Comparison of ENCODE assay signal across 32 cellular contexts in the genomic region with DNA sequence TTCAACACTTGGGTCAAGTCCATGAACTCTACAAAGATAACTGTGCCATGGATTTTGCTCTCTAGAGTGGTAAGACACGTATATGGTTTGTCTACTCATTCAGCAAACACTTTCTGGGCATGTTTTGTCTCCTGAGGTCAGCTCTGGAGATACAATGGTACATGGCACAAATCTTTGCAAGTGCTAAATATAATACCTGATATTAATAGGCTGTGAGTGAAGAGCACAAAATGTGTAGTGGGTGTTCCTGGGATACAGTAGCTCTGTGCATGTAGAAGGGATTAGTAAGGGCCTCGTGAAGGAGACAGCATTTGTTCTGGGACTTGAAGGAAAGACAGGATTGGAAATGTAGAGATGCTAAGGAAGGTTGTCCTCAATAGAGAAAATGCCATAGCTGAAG.
"Had no signal": no experiment of that assay in that cellular context is flagged by ENCODE, and none has a peak within 500 bp of the region (broad histone marks: within the 10 kb centered on the region; RNA-seq: fewer than 3 reads in every experiment).

No MANE protein-coding gene starts in this region.

- H3K9me3 Mint-ChIP-seq: activated CD4-positive, alpha-beta memory T cell treated with anti-CD3 and anti-CD28 coated beads for 36 hours; activated CD4-positive, alpha-beta T cell treated with anti-CD3 and anti-CD28 coated beads, Interleukin-2, amount 10 ng/mL, durations not matched to agents 24 days and 14 days; activated naive CD4-positive, alpha-beta T cell treated with anti-CD3 and anti-CD28 coated beads, Interleukin-2, amount 10 ng/mL, durations not matched to agents 7 days and 5 days; activated naive CD4-positive, alpha-beta T cell treated with anti-CD3 and anti-CD28 coated beads, Interleukin-2, amount 50 U/mL, for 72 hours; activated naive CD8-positive, alpha-beta T cell treated with anti-CD3 and anti-CD28 coated beads, Interleukin-2, amount 10 ng/mL, durations not matched to agents 7 days and 5 days; activated T-cell treated with anti-CD3 and anti-CD28 coated beads, Interleukin-2, amount 50 U/mL, for 72 hours; brain; central memory CD8-positive, alpha-beta T cell; effector memory CD8-positive, alpha-beta T cell; T-helper 2 cell treated with Interferon-gamma antibody and Interleukin-4, amounts not matched to agents 5 μg/mL and 100 μg/mL, for 36 hours had no signal

- H3K4me3 Mint-ChIP-seq: activated CD4-positive, alpha-beta memory T cell treated with anti-CD3 and anti-CD28 coated beads for 36 hours; activated CD4-positive, alpha-beta T cell treated with anti-CD3 and anti-CD28 coated beads for 36 hours; activated CD4-positive, alpha-beta T cell treated with anti-CD3 and anti-CD28 coated beads, Interleukin-2, amount 10 ng/mL, durations not matched to agents 24 days and 14 days; activated CD8-positive, alpha-beta memory T cell treated with anti-CD3 and anti-CD28 coated beads, Interleukin-2, amount 10 ng/mL, durations not matched to agents 7 days and 5 days; activated CD8-positive, alpha-beta T cell treated with anti-CD3 and anti-CD28 coated beads, Interleukin-2, amount 10 ng/mL, durations not matched to agents 7 days and 5 days; activated naive CD4-positive, alpha-beta T cell treated with anti-CD3 and anti-CD28 coated beads, Interleukin-2, amount 10 ng/mL, durations not matched to agents 7 days and 5 days; activated naive CD8-positive, alpha-beta T cell treated with anti-CD3 and anti-CD28 coated beads, Interleukin-2, amount 10 ng/mL, durations not matched to agents 7 days and 5 days; activated T-cell treated with anti-CD3 and anti-CD28 coated beads, Interleukin-2, amount 50 U/mL, for 72 hours; brain; central memory CD8-positive, alpha-beta T cell; effector memory CD8-positive, alpha-beta T cell; T-helper 17 cell; T-helper 2 cell treated with Interferon-gamma antibody and Interleukin-4, amounts not matched to agents 5 μg/mL and 100 μg/mL, for 36 hours had no signal

- H3K4me1 ChIP-seq: ascending aorta, breast epithelium, esophagus muscularis mucosa, foreskin keratinocyte had no signal

- H3K27me3 Mint-ChIP-seq: activated CD4-positive, alpha-beta memory T cell treated with anti-CD3 and anti-CD28 coated beads for 36 hours; activated CD4-positive, alpha-beta T cell treated with anti-CD3 and anti-CD28 coated beads for 36 hours; activated CD4-positive, alpha-beta T cell treated with anti-CD3 and anti-CD28 coated beads, Interleukin-2, amount 10 ng/mL, durations not matched to agents 24 days and 14 days; activated CD8-positive, alpha-beta memory T cell treated with anti-CD3 and anti-CD28 coated beads, Interleukin-2, amount 10 ng/mL, durations not matched to agents 7 days and 5 days; activated naive CD4-positive, alpha-beta T cell treated with anti-CD3 and anti-CD28 coated beads, Interleukin-2, amount 10 ng/mL, durations not matched to agents 7 days and 5 days; activated naive CD8-positive, alpha-beta T cell treated with anti-CD3 and anti-CD28 coated beads, Interleukin-2, amount 10 ng/mL, durations not matched to agents 7 days and 5 days; brain; central memory CD8-positive, alpha-beta T cell; effector memory CD8-positive, alpha-beta T cell; T-helper 17 cell had no signal

- H3K27me3 ChIP-seq: ascending aorta, breast epithelium, cardiac muscle cell, esophagus muscularis mucosa, foreskin keratinocyte, gastrocnemius medialis had no signal

- H3K36me3 ChIP-seq: ascending aorta, breast epithelium, cardiac muscle cell, esophagus muscularis mucosa, gastrocnemius medialis had no signal

- H3K4me3 ChIP-seq: ascending aorta, breast epithelium, cardiac muscle cell, esophagus muscularis mucosa, gastrocnemius medialis had no signal

- H3K4me1 Mint-ChIP-seq: activated CD4-positive, alpha-beta T cell treated with anti-CD3 and anti-CD28 coated beads for 36 hours; activated CD4-positive, alpha-beta T cell treated with anti-CD3 and anti-CD28 coated beads, Interleukin-2, amount 10 ng/mL, durations not matched to agents 24 days and 14 days; activated CD8-positive, alpha-beta memory T cell treated with anti-CD3 and anti-CD28 coated beads, Interleukin-2, amount 10 ng/mL, durations not matched to agents 7 days and 5 days; activated naive CD4-positive, alpha-beta T cell treated with anti-CD3 and anti-CD28 coated beads, Interleukin-2, amount 10 ng/mL, durations not matched to agents 7 days and 5 days; activated naive CD8-positive, alpha-beta T cell treated with anti-CD3 and anti-CD28 coated beads, Interleukin-2, amount 10 ng/mL, durations not matched to agents 7 days and 5 days; central memory CD8-positive, alpha-beta T cell; T-helper 17 cell had no signal

- ATAC-seq: activated CD4-positive, alpha-beta T cell treated with anti-CD3 and anti-CD28 coated beads for 36 hours; activated CD8-positive, alpha-beta memory T cell treated with anti-CD3 and anti-CD28 coated beads, Interleukin-2, amount 10 ng/mL, durations not matched to agents 7 days and 5 days; activated CD8-positive, alpha-beta T cell treated with anti-CD3 and anti-CD28 coated beads, Interleukin-2, amount 10 ng/mL, durations not matched to agents 7 days and 5 days; activated naive CD4-positive, alpha-beta T cell treated with anti-CD3 and anti-CD28 coated beads, Interleukin-2, amount 50 U/mL, for 72 hours; activated T-cell treated with anti-CD3 and anti-CD28 coated beads, Interleukin-2, amount 50 U/mL, for 72 hours; effector memory CD8-positive, alpha-beta T cell; foreskin keratinocyte; T-helper 17 cell had no signal

- H3K27ac Mint-ChIP-seq: activated CD4-positive, alpha-beta memory T cell treated with anti-CD3 and anti-CD28 coated beads for 36 hours; activated CD4-positive, alpha-beta T cell treated with anti-CD3 and anti-CD28 coated beads for 36 hours; activated CD4-positive, alpha-beta T cell treated with anti-CD3 and anti-CD28 coated beads, Interleukin-2, amount 10 ng/mL, durations not matched to agents 24 days and 14 days; activated CD8-positive, alpha-beta memory T cell treated with anti-CD3 and anti-CD28 coated beads, Interleukin-2, amount 10 ng/mL, durations not matched to agents 7 days and 5 days; activated CD8-positive, alpha-beta T cell treated with anti-CD3 and anti-CD28 coated beads, Interleukin-2, amount 10 ng/mL, durations not matched to agents 7 days and 5 days; activated naive CD4-positive, alpha-beta T cell treated with anti-CD3 and anti-CD28 coated beads, Interleukin-2, amount 10 ng/mL, durations not matched to agents 7 days and 5 days; activated naive CD4-positive, alpha-beta T cell treated with anti-CD3 and anti-CD28 coated beads, Interleukin-2, amount 50 U/mL, for 72 hours; activated naive CD8-positive, alpha-beta T cell treated with anti-CD3 and anti-CD28 coated beads, Interleukin-2, amount 10 ng/mL, durations not matched to agents 7 days and 5 days; activated T-cell treated with anti-CD3 and anti-CD28 coated beads, Interleukin-2, amount 50 U/mL, for 72 hours; effector memory CD8-positive, alpha-beta T cell; T-helper 17 cell; T-helper 2 cell treated with Interferon-gamma antibody and Interleukin-4, amounts not matched to agents 5 μg/mL and 100 μg/mL, for 36 hours had no signal

- DNase-seq: activated CD4-positive, alpha-beta memory T cell treated with anti-CD3 and anti-CD28 coated beads for 36 hours; activated CD4-positive, alpha-beta T cell treated with anti-CD3 and anti-CD28 coated beads for 36 hours; activated CD4-positive, alpha-beta T cell treated with anti-CD3 and anti-CD28 coated beads, Interleukin-2, amount 10 ng/mL, durations not matched to agents 24 days and 14 days; activated CD4-positive, CD25-positive, alpha-beta regulatory T cell; activated CD4-positive, CD25-positive, alpha-beta regulatory T cell treated with anti-CD3 and anti-CD28 coated beads, Interleukin-2, amount 50 U/mL, for 72 hours; activated CD8-positive, alpha-beta memory T cell treated with anti-CD3 and anti-CD28 coated beads, Interleukin-2, amount 10 ng/mL, durations not matched to agents 7 days and 5 days; activated CD8-positive, alpha-beta memory T cell treated with anti-CD3 and anti-CD28 coated beads, Interleukin-2, amount 50 U/mL, for 4 hours; activated CD8-positive, alpha-beta T cell treated with anti-CD3 and anti-CD28 coated beads, Interleukin-2, amount 10 ng/mL, durations not matched to agents 7 days and 5 days; activated gamma-delta T cell; activated naive CD4-positive, alpha-beta T cell; activated naive CD4-positive, alpha-beta T cell treated with anti-CD3 and anti-CD28 coated beads, Interleukin-2, amount 10 ng/mL, durations not matched to agents 7 days and 5 days; activated naive CD8-positive, alpha-beta T cell treated with anti-CD3 and anti-CD28 coated beads, Interleukin-2, amount 10 ng/mL, durations not matched to agents 7 days and 5 days; activated T-cell treated with anti-CD3 and anti-CD28 coated beads, Interleukin-2, amount 50 U/mL, for 1 hour; activated T-cell treated with anti-CD3 and anti-CD28 coated beads, Interleukin-2, amount 50 U/mL, for 72 hours; cortex of kidney; dermis blood vessel endothelial cell; effector CD4-positive, alpha-beta T cell; effector memory CD8-positive, alpha-beta T cell; erythroblast; foreskin keratinocyte; gastrocnemius medialis; T-helper 1 cell; T-helper 17 cell; T1000 had no signal

- H3K27ac ChIP-seq: ascending aorta, breast epithelium, cardiac muscle cell, esophagus muscularis mucosa, foreskin keratinocyte, gastrocnemius medialis had no signal

- H3K9me3 ChIP-seq: ascending aorta, breast epithelium, esophagus muscularis mucosa, gastrocnemius medialis had no signal
